15 cellular contexts compared by ENCODE assay signal in the genomic region with DNA sequence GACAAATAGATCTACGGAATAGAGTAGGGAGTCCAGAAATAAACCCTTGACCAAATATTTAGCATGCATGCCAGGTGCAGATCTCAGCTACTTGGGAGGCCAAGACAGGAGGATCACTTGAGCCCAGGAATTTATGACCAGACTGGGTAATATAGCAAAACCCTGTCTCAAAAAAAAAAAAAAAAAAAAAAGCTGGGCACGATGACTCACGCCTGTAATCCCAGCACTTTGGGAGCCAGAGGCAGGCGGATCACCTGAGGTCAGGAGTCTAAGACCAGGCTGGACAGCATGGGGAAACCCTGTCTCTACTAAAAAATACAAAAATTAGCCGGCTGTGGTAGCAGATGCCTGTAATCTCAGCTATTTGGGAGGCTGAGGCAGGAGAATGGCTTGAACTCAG. TPM values are rescaled to one million over a fixed set of nuclear protein-coding genes. Genes with fewer than 3 reads are reported as not detected.
"Had no signal": no experiment of that assay in that cellular context is flagged by ENCODE, and none has a peak within 500 bp of the region (broad histone marks: within the 10 kb centered on the region; RNA-seq: fewer than 3 reads in every experiment).

No MANE protein-coding gene starts in this region.

RNA-seq across cellular contexts. Expression of a gene that starts 50.7 kb away (rescaled TPM):
- total RNA-seq: naive thymus-derived CD4-positive, alpha-beta T cell; natural killer cell; osteoblast; pulmonary artery endothelial cell; right atrium auricular region; smooth muscle cell; transverse colon; ureter; vagina had no signal
- polyA plus RNA-seq: naive thymus-derived CD4-positive, alpha-beta T cell; neural cell; smooth muscle cell had no signal

RNA-seq across cellular contexts. Expression of a gene that starts 50.8 kb away (rescaled TPM):
- total RNA-seq: natural killer cell, occipital lobe, osteoblast, progenitor cell of endocrine pancreas, pulmonary artery endothelial cell, right atrium auricular region, sciatic nerve, smooth muscle cell, spleen, suprapubic skin, transverse colon, ureter, vagina had no signal
- polyA plus RNA-seq: naive thymus-derived CD4-positive, alpha-beta T cell; neural cell; smooth muscle cell had no signal
